17 cellular contexts compared by ENCODE assay signal in genomic region chrX:150196300-150196699, GRCh38.
"Had no signal": no experiment of that assay in that cellular context is flagged by ENCODE, and none has a peak within 500 bp of the region (broad histone marks: within the 10 kb centered on the region; RNA-seq: fewer than 3 reads in every experiment).

No MANE protein-coding gene starts in this region.

- H3K9me3 Mint-ChIP-seq: naive thymus-derived CD4-positive, alpha-beta T cell; type B pancreatic cell had no signal

- H3K27ac ChIP-seq: dorsolateral prefrontal cortex, epithelial cell of prostate, esophagus squamous epithelium, foreskin keratinocyte, ovary, suprapubic skin, thyroid gland had no signal

- H3K4me1 ChIP-seq: thyroid gland had no signal

- ATAC-seq: foreskin keratinocyte; naive thymus-derived CD4-positive, alpha-beta T cell; right cardiac atrium had no signal

- H3K4me3 ChIP-seq: dorsolateral prefrontal cortex, esophagus squamous epithelium, ovary, suprapubic skin, thyroid gland had no signal

- H3K36me3 ChIP-seq: esophagus squamous epithelium, ovary, suprapubic skin, thyroid gland had no signal

- H3K27me3 ChIP-seq: esophagus squamous epithelium, foreskin keratinocyte, ovary, suprapubic skin, thyroid gland had no signal

- H3K27me3 Mint-ChIP-seq: naive thymus-derived CD4-positive, alpha-beta T cell; type B pancreatic cell had no signal

- DNase-seq: cortex of kidney; dorsolateral prefrontal cortex; effector memory CD4-positive, alpha-beta T cell; esophagus squamous epithelium; foreskin keratinocyte; kidney glomerular epithelial cell; naive thymus-derived CD4-positive, alpha-beta T cell; nucleus accumbens; ovary; right cardiac atrium; small intestine; stimulated activated CD4-positive, alpha-beta T cell treated with anti-CD3 and anti-CD28 coated beads, Interleukin-2, amount 100 ng/mL, for 48 hours; stimulated activated naive CD4-positive, alpha-beta T cell treated with Interleukin-2 at 50 U/mL for 16 hours; thyroid gland had no signal

- H3K36me3 Mint-ChIP-seq: naive thymus-derived CD4-positive, alpha-beta T cell; type B pancreatic cell had no signal

- H3K4me3 Mint-ChIP-seq: naive thymus-derived CD4-positive, alpha-beta T cell; type B pancreatic cell had no signal

- H3K9me3 ChIP-seq: esophagus squamous epithelium, ovary, suprapubic skin, thyroid gland had no signal

- H3K27ac Mint-ChIP-seq: naive thymus-derived CD4-positive, alpha-beta T cell; type B pancreatic cell had no signal
